24 cellular contexts compared by ENCODE assay signal in genomic region chr1:171515299-171515698, GRCh38. TPM values are rescaled to one million over a fixed set of nuclear protein-coding genes. Genes with fewer than 3 reads are reported as not detected.
DNase-seq lines count a peak whose midpoint lies in the region; ATAC-seq, FAIRE-seq and TF ChIP-seq lines count a peak whose summit lies in the region.
"Had no signal": no experiment of that assay in that cellular context is flagged by ENCODE, and none has a peak within 500 bp of the region (broad histone marks: within the 10 kb centered on the region; RNA-seq: fewer than 3 reads in every experiment).

No MANE protein-coding gene starts in this region.

- FAIRE-seq in GM12892 (lab: Jason Lieb, UNC): peak; percentile 53
- FAIRE-seq: G401.6 had no signal

- H3K9me3 Mint-ChIP-seq in T-helper 1 cell treated with Interleukin-12 subunit alpha and Interleukin-12 subunit beta and Interleukin-4 antibody, amounts not matched to agents 30 μg/mL and 1 μg/mL, for 36 hours: no peaks in the 10 kb centered on the region
- H3K9me3 Mint-ChIP-seq in endothelial cell (ENCODE audit: unreplicated experiment): no peaks in the 10 kb centered on the region
- H3K9me3 Mint-ChIP-seq: nephron had no signal

- H3K4me3 Mint-ChIP-seq in T-helper 1 cell treated with Interleukin-12 subunit alpha and Interleukin-12 subunit beta and Interleukin-4 antibody, amounts not matched to agents 30 μg/mL and 1 μg/mL, for 36 hours: no peak overlapping the region
- H3K4me3 Mint-ChIP-seq in endothelial cell (ENCODE audit: unreplicated experiment): peak overlapping the region; percentile 10
- H3K4me3 Mint-ChIP-seq: nephron had no signal

- H3K4me1 Mint-ChIP-seq in T-helper 1 cell treated with Interleukin-12 subunit alpha and Interleukin-12 subunit beta and Interleukin-4 antibody, amounts not matched to agents 30 μg/mL and 1 μg/mL, for 36 hours (ENCODE audit: low read depth): peaks cover 46% of the 10 kb centered on the region
- no peaks in the 10 kb centered on the region for H3K4me1 Mint-ChIP-seq in endothelial cell (ENCODE audit: unreplicated experiment)

- TF ChIP-seq CTCF in endothelial cell (IDR thresholded peaks at IDR 0.05; ENCODE audit: unreplicated experiment): no peak

- peaks cover 47% of the 10 kb centered on the region for H3K36me3 Mint-ChIP-seq in T-helper 1 cell treated with Interleukin-12 subunit alpha and Interleukin-12 subunit beta and Interleukin-4 antibody, amounts not matched to agents 30 μg/mL and 1 μg/mL, for 36 hours (ENCODE audit: low read depth)
- peaks cover 30% of the 10 kb centered on the region for H3K36me3 Mint-ChIP-seq in endothelial cell (ENCODE audit: low read depth, unreplicated experiment)

- no peaks in the 10 kb centered on the region for H3K27me3 Mint-ChIP-seq in T-helper 1 cell treated with Interleukin-12 subunit alpha and Interleukin-12 subunit beta and Interleukin-4 antibody, amounts not matched to agents 30 μg/mL and 1 μg/mL, for 36 hours (ENCODE audit: low read depth)
- H3K27me3 Mint-ChIP-seq in endothelial cell (ENCODE audit: unreplicated experiment): no peaks in the 10 kb centered on the region

- ATAC-seq in GM19351 (IDR thresholded peaks at IDR 0.05; ENCODE audit: unreplicated experiment) (peak; percentile 49), left lobe of liver (no peak), HG03108 (IDR thresholded peaks at IDR 0.05; ENCODE audit: unreplicated experiment) (no peak)
- ATAC-seq: heart left ventricle had no signal

- peak overlapping the region; percentile 84 for H3K27ac Mint-ChIP-seq in T-helper 1 cell treated with Interleukin-12 subunit alpha and Interleukin-12 subunit beta and Interleukin-4 antibody, amounts not matched to agents 30 μg/mL and 1 μg/mL, for 36 hours
- H3K27ac Mint-ChIP-seq in endothelial cell (ENCODE audit: unreplicated experiment): peak overlapping the region; percentile 51
- H3K27ac Mint-ChIP-seq: nephron had no signal

- no peak for DNase-seq in GM12892 (ENCODE audit: insufficient read length)
- DNase-seq in endothelial cell (ENCODE audit: low spot score): no peak
- DNase-seq in dermis blood vessel endothelial cell: no peak
- DNase-seq in globus pallidus (ENCODE audit: low spot score): no peak
- DNase-seq in left lobe of liver (ENCODE audit: low spot score): no peak
- DNase-seq: activated CD4-positive, alpha-beta T cell treated with anti-CD3 and anti-CD28 coated beads for 1 hour; AML-193; amygdala; caudate nucleus; effector CD8-positive, alpha-beta T cell; heart left ventricle; islet precursor cell; KG1; mammary epithelial cell; NCI-H1048; NCI-H2081; NCI-H524; Right ventricle myocardium superior; tibial artery had no signal

- TF ChIP-seq POLR2A in GM12892 (IDR thresholded peaks at IDR 0.05; ENCODE audit: low read depth, low read length): no peak

RNA-seq across cellular contexts. Expression of gene PRRC2C, which starts 30.0 kb away (rescaled TPM):
- polyA plus RNA-seq in GM12892 (2012; ENCODE audit: missing spikeins): 78.2 TPM
- total RNA-seq in endothelial cell (ENCODE audit: unreplicated experiment) (248 TPM), dermis blood vessel endothelial cell (58.0 and 84.7 TPM in 2 replicates), left lobe of liver (42.6 TPM)
